In genomic region chr3:197466586-197467399, GRCh38 we compare ENCODE assay signal across 1 cellular context.
TF ChIP-seq lines count a peak whose summit lies in the region.

No MANE protein-coding gene starts in this region.

TF ChIP-seq in WTC11, 78 proteins besides CTCF, POLR2A, EP300 and RAD21 (continued from another document):
- TF ChIP-seq ATF2 (CRISPR knock-in tag; IDR thresholded peaks at IDR 0.05; ENCODE audit: borderline replicate concordance, low read depth) (no peak), RORB (CRISPR knock-in tag; IDR thresholded peaks at IDR 0.05) (no peak), NR3C1 (CRISPR knock-in tag; conservative IDR thresholded peaks at IDR 0.05; ENCODE audit: low read depth) (no peak), MYBL2 (CRISPR knock-in tag; IDR thresholded peaks at IDR 0.05) (no peak), NR1H2 (CRISPR knock-in tag; IDR thresholded peaks at IDR 0.05) (no peak), AR (CRISPR knock-in tag; IDR thresholded peaks at IDR 0.05) (no peak), IRF2 (CRISPR knock-in tag; IDR thresholded peaks at IDR 0.05; ENCODE audit: borderline replicate concordance, low read depth) (no peak), FOXP1 (CRISPR knock-in tag; IDR thresholded peaks at IDR 0.05; ENCODE audit: borderline replicate concordance) (no peak), JUN (CRISPR knock-in tag; IDR thresholded peaks at IDR 0.05) (no peak)
